ENCODE assay signal across 15 cellular contexts in genomic region chr12:59700145-59700435, GRCh38.
"Had no signal": no experiment of that assay in that cellular context is flagged by ENCODE, and none has a peak within 500 bp of the region (broad histone marks: within the 10 kb centered on the region; RNA-seq: fewer than 3 reads in every experiment).

No MANE protein-coding gene starts in this region.

- H3K4me3 ChIP-seq: colonic mucosa, gastroesophageal sphincter, psoas muscle had no signal

- DNase-seq: activated CD4-positive, alpha-beta T cell treated with anti-CD3 and anti-CD28 coated beads for 36 hours; activated CD8-positive, alpha-beta memory T cell treated with anti-CD3 and anti-CD28 coated beads, Interleukin-2, amount 50 U/mL, for 4 hours; activated CD8-positive, alpha-beta T cell treated with anti-CD3 and anti-CD28 coated beads for 36 hours; activated naive CD4-positive, alpha-beta T cell; activated naive CD8-positive, alpha-beta T cell treated with anti-CD3 and anti-CD28 coated beads, Interleukin-2, amount 50 U/mL, for 24 hours; caudate nucleus; colonic mucosa; effector CD8-positive, alpha-beta T cell; occipital lobe; psoas muscle; stimulated activated CD4-positive, alpha-beta T cell treated with anti-CD3 and anti-CD28 coated beads, Interleukin-15, amount 100 ng/mL, for 24 hours; stimulated activated CD4-positive, alpha-beta T cell treated with anti-CD3 and anti-CD28 coated beads, Interleukin-4, amount 100 ng/mL, for 24 hours; T-cell had no signal

- ATAC-seq: activated CD4-positive, alpha-beta T cell treated with anti-CD3 and anti-CD28 coated beads for 36 hours; activated CD8-positive, alpha-beta T cell treated with anti-CD3 and anti-CD28 coated beads for 36 hours; activated naive CD8-positive, alpha-beta T cell treated with anti-CD3 and anti-CD28 coated beads, Interleukin-2, amount 50 U/mL, for 24 hours; T-cell had no signal

- H3K36me3 ChIP-seq: colonic mucosa had no signal

- H3K9me3 ChIP-seq: colonic mucosa, gastroesophageal sphincter, psoas muscle had no signal

- H3K27ac ChIP-seq: colonic mucosa, gastroesophageal sphincter, psoas muscle, VCaP had no signal

- H3K4me1 ChIP-seq: colonic mucosa, psoas muscle had no signal

- H3K27me3 ChIP-seq: colonic mucosa, gastroesophageal sphincter had no signal
